Comparison of ENCODE assay signal across 24 cellular contexts in genomic region chr2:231306791-231307440, GRCh38.
DNase-seq lines count a peak whose midpoint lies in the region; ATAC-seq and TF ChIP-seq lines count a peak whose summit lies in the region.
"Had no signal": no experiment of that assay in that cellular context is flagged by ENCODE, and none has a peak within 500 bp of the region (broad histone marks: within the 10 kb centered on the region; RNA-seq: fewer than 3 reads in every experiment).

No MANE protein-coding gene starts in this region.

- intact Hi-C loops in MCF 10A (cut with micrococcal nuclease) (no loop called here), breast epithelium (cut with DNase I; ENCODE audit: low total_unique reads) (no loop called here), left colon (cut with DNase I, micrococcal nuclease) (no loop called here), upper lobe of right lung (cut with DNase I) (no loop called here)

- H3K27me3 Mint-ChIP-seq in MCF 10A (ENCODE audit: insufficient read depth, unreplicated experiment) (no peaks in the 10 kb centered on the region), WTC11 (ENCODE audit: low read depth) (no peaks in the 10 kb centered on the region)
- H3K27me3 Mint-ChIP-seq: stimulated activated naive CD8-positive, alpha-beta T cell treated with anti-CD3 and anti-CD28 coated beads, Interleukin-15, amount 100 ng/mL, for 72 hours had no signal

- TF ChIP-seq POLR2A in breast epithelium (IDR thresholded peaks at IDR 0.05), result no peak

- POLR2A ChIA-PET in MCF 10A (lab: Yijun Ruan, JAX) (no interaction called here), WTC11 (lab: Charles Lee) (interaction anchor here (0.9 kb wide), 1 partner anchor 63 kb away, joined by 5 read pairs; no protein-coding TSS in a partner anchor)

- H3K27ac Mint-ChIP-seq in MCF 10A (ENCODE audit: low read depth, unreplicated experiment) (no peak overlapping the region), WTC11 (0 out of 2 replicates have a peak overlapping the region, but pooled peaks have one; percentile 20)
- H3K27ac Mint-ChIP-seq: naive thymus-derived CD4-positive, alpha-beta T cell; progenitor cell of endocrine pancreas; stimulated activated naive CD8-positive, alpha-beta T cell treated with anti-CD3 and anti-CD28 coated beads, Interleukin-15, amount 100 ng/mL, for 72 hours; T-helper 1 cell treated with Interleukin-12 subunit alpha and Interleukin-12 subunit beta and Interleukin-4 antibody, amounts not matched to agents 30 μg/mL and 1 μg/mL, for 36 hours had no signal

- TF ChIP-seq CTCF in MCF 10A (IDR thresholded peaks at IDR 0.05; ENCODE audit: unreplicated experiment), result no peak
- TF ChIP-seq CTCF in breast epithelium (IDR thresholded peaks at IDR 0.05), result no peak
- TF ChIP-seq CTCF in WTC11 (IDR thresholded peaks at IDR 0.05), result no peak
- TF ChIP-seq CTCF in upper lobe of right lung (IDR thresholded peaks at IDR 0.05), result no peak

- peaks cover 7% of the 10 kb centered on the region for H3K4me1 Mint-ChIP-seq in MCF 10A (ENCODE audit: insufficient read depth, unreplicated experiment)
- H3K4me1 Mint-ChIP-seq in WTC11, result peaks cover 11% of the 10 kb centered on the region
- H3K4me1 Mint-ChIP-seq: immature natural killer cell; naive thymus-derived CD4-positive, alpha-beta T cell; stimulated activated naive CD8-positive, alpha-beta T cell treated with anti-CD3 and anti-CD28 coated beads, Interleukin-15, amount 100 ng/mL, for 72 hours had no signal

- H3K27ac ChIP-seq in breast epithelium (no peak overlapping the region), upper lobe of right lung (no peak overlapping the region)
- H3K27ac ChIP-seq: BLaER1 had no signal

- no peaks in the 10 kb centered on the region for H3K9me3 Mint-ChIP-seq in MCF 10A (ENCODE audit: unreplicated experiment)
- no peaks in the 10 kb centered on the region for H3K9me3 Mint-ChIP-seq in WTC11
- H3K9me3 Mint-ChIP-seq: immature natural killer cell; naive thymus-derived CD4-positive, alpha-beta T cell; stimulated activated naive CD8-positive, alpha-beta T cell treated with anti-CD3 and anti-CD28 coated beads, Interleukin-15, amount 100 ng/mL, for 72 hours; T-helper 1 cell treated with Interleukin-12 subunit alpha and Interleukin-12 subunit beta and Interleukin-4 antibody, amounts not matched to agents 30 μg/mL and 1 μg/mL, for 36 hours had no signal

- no peaks in the 10 kb centered on the region for H3K27me3 ChIP-seq in breast epithelium
- no peaks in the 10 kb centered on the region for H3K27me3 ChIP-seq in upper lobe of right lung
- H3K27me3 ChIP-seq: BLaER1 had no signal

- H3K36me3 Mint-ChIP-seq in MCF 10A (ENCODE audit: insufficient read depth, unreplicated experiment), result no peaks in the 10 kb centered on the region
- no peaks in the 10 kb centered on the region for H3K36me3 Mint-ChIP-seq in WTC11
- H3K36me3 Mint-ChIP-seq: immature natural killer cell; naive thymus-derived CD4-positive, alpha-beta T cell had no signal

- no peak overlapping the region for H3K4me3 Mint-ChIP-seq in MCF 10A (ENCODE audit: unreplicated experiment)
- no peak overlapping the region for H3K4me3 Mint-ChIP-seq in WTC11
- H3K4me3 Mint-ChIP-seq: immature natural killer cell; naive thymus-derived CD4-positive, alpha-beta T cell; stimulated activated naive CD8-positive, alpha-beta T cell treated with anti-CD3 and anti-CD28 coated beads, Interleukin-15, amount 100 ng/mL, for 72 hours; T-helper 1 cell treated with Interleukin-12 subunit alpha and Interleukin-12 subunit beta and Interleukin-4 antibody, amounts not matched to agents 30 μg/mL and 1 μg/mL, for 36 hours had no signal

- CTCF ChIA-PET in MCF 10A (lab: Yijun Ruan, JAX) (interaction anchor here (0.7 to 2.3 kb wide), 5 partner anchors 10 to 112 kb away, joined by 4 to 11 read pairs (median 5); no protein-coding TSS in a partner anchor), WTC11 (lab: Charles Lee) (interaction anchor here (1.4 to 1.9 kb wide), 3 partner anchors 10 to 106 kb away, joined by 3 to 10 read pairs (median 5); no protein-coding TSS in a partner anchor)

- H3K4me3 ChIP-seq in breast epithelium (no peak overlapping the region), upper lobe of right lung (no peak overlapping the region)
- H3K4me3 ChIP-seq: BLaER1, HAP-1 had no signal

- DNase-seq in MCF 10A (ENCODE audit: unreplicated experiment) (peak; percentile 34), breast epithelium (ENCODE audit: low spot score in 2 of 2) (no peak), WTC11 (ENCODE audit: low spot score) (no peak), left colon (peak in 1 of 2 donors; percentile 50), upper lobe of right lung (peak; percentile 73), NOMO-1 treated with dmso at 0.1 percent for 144 hours (lab: John Stamatoyannopoulos, UW; ENCODE audit: unreplicated experiment) (no peak)
- DNase-seq: activated CD4-positive, alpha-beta T cell treated with anti-CD3 and anti-CD28 coated beads, Interleukin-2, amount 50 U/mL, for 4 hours; activated naive CD4-positive, alpha-beta T cell; activated T-cell treated with anti-CD3 and anti-CD28 coated beads for 4 hours; cerebellar nuclear complex; effector memory CD4-positive, alpha-beta T cell; immature natural killer cell; IMR-90; naive thymus-derived CD4-positive, alpha-beta T cell; NCI-H187; NCI-H510A; SIG-M5; stimulated activated naive CD8-positive, alpha-beta T cell treated with anti-CD3 and anti-CD28 coated beads, Interleukin-15, amount 100 ng/mL, for 72 hours had no signal

- H3K4me1 ChIP-seq in breast epithelium (no peaks in the 10 kb centered on the region), upper lobe of right lung (no peaks in the 10 kb centered on the region)
- H3K4me1 ChIP-seq: BLaER1, HAP-1 had no signal

- H3K36me3 ChIP-seq in breast epithelium, result no peaks in the 10 kb centered on the region
- H3K36me3 ChIP-seq in upper lobe of right lung, result no peaks in the 10 kb centered on the region
- H3K36me3 ChIP-seq: BLaER1, HAP-1 had no signal

- no TSS peak for BruUV-seq in MCF 10A (replicated peaks; lab: Mats Ljungman, UMichigan)

- ATAC-seq in WTC11, result peak; percentile 63
- peak; percentile 90 for ATAC-seq in left colon
- ATAC-seq in upper lobe of right lung, result peak; percentile 94
- ATAC-seq in HG02870 (IDR thresholded peaks at IDR 0.05; ENCODE audit: unreplicated experiment), result no peak
- no peak for ATAC-seq in GM21737 (IDR thresholded peaks at IDR 0.05; ENCODE audit: unreplicated experiment)
- ATAC-seq: naive thymus-derived CD4-positive, alpha-beta T cell; stimulated activated naive CD8-positive, alpha-beta T cell treated with anti-CD3 and anti-CD28 coated beads, Interleukin-15, amount 100 ng/mL, for 72 hours had no signal

- no peaks in the 10 kb centered on the region for H3K9me3 ChIP-seq in breast epithelium
- H3K9me3 ChIP-seq in upper lobe of right lung, result no peaks in the 10 kb centered on the region
- H3K9me3 ChIP-seq: BLaER1, HAP-1 had no signal

TF ChIP-seq in WTC11, 78 proteins besides CTCF, POLR2A, EP300 and RAD21:
- TF ChIP-seq TEAD1 (CRISPR knock-in tag; IDR thresholded peaks at IDR 0.05), result no peak
- no peak for TF ChIP-seq ZMAT4 (CRISPR knock-in tag; IDR thresholded peaks at IDR 0.05)
- TF ChIP-seq NR1H2 (CRISPR knock-in tag; IDR thresholded peaks at IDR 0.05), result no peak
- no peak for TF ChIP-seq FOXP1 (CRISPR knock-in tag; IDR thresholded peaks at IDR 0.05; ENCODE audit: borderline replicate concordance)
- TF ChIP-seq, protein P1, sequence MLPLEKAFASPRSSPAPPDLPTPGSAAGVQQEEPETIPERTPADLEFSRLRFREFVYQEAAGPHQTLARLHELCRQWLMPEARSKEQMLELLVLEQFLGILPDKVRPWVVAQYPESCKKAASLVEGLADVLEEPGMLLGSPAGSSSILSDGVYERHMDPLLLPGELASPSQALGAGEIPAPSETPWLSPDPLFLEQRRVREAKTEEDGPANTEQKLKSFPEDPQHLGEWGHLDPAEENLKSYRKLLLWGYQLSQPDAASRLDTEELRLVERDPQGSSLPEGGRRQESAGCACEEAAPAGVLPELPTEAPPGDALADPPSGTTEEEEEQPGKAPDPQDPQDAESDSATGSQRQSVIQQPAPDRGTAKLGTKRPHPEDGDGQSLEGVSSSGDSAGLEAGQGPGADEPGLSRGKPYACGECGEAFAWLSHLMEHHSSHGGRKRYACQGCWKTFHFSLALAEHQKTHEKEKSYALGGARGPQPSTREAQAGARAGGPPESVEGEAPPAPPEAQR (CRISPR knock-in tag; IDR thresholded peaks at IDR 0.05), result no peak
- TF ChIP-seq, protein P2, sequence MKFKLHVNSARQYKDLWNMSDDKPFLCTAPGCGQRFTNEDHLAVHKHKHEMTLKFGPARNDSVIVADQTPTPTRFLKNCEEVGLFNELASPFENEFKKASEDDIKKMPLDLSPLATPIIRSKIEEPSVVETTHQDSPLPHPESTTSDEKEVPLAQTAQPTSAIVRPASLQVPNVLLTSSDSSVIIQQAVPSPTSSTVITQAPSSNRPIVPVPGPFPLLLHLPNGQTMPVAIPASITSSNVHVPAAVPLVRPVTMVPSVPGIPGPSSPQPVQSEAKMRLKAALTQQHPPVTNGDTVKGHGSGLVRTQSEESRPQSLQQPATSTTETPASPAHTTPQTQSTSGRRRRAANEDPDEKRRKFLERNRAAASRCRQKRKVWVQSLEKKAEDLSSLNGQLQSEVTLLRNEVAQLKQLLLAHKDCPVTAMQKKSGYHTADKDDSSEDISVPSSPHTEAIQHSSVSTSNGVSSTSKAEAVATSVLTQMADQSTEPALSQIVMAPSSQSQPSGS (CRISPR knock-in tag; IDR thresholded peaks at IDR 0.05; ENCODE audit: borderline replicate concordance, low read depth), result no peak

Comparison
In these comparisons a context has a peak if more than half of its experiments do, and no peak if none do; other contexts are left out.
1. DNase-seq: peak in MCF 10A (single experiment) and upper lobe of right lung (single experiment); none in breast epithelium (0 of 2), WTC11 (single experiment) and NOMO-1 treated with dmso at 0.1 percent for 144 hours (single experiment).
2. ATAC-seq: peak in WTC11 (single experiment), left colon (single experiment) and upper lobe of right lung (single experiment); none in HG02870 (single experiment) and GM21737 (single experiment).